In the genomic region with DNA sequence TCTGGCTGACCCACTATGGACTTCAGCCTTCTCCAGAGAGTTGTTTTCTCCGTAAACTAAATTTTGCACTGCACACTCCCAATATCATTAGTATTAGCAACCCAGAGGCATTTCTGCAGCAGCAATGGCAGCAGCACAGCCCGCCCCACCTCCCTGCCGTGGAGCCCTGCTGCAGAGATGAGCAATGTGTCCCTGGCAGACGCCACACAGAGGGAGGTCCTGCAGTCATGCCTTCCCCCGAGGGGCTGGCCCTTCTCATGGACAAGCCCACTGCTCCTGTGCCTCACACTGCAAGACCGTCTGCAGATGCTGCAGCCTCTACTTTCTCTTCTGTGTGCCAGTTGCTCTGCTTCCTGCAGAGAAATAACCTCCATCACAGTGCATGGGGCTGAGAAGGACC, we compare ENCODE assay signal across 2 cellular contexts.
TF ChIP-seq lines count a peak whose summit lies in the region.

No MANE protein-coding gene starts in this region.

TF ChIP-seq in SK-N-SH, 30 proteins besides CTCF, POLR2A, EP300 and RAD21 (continued from another document):
- TF ChIP-seq, protein P1, sequence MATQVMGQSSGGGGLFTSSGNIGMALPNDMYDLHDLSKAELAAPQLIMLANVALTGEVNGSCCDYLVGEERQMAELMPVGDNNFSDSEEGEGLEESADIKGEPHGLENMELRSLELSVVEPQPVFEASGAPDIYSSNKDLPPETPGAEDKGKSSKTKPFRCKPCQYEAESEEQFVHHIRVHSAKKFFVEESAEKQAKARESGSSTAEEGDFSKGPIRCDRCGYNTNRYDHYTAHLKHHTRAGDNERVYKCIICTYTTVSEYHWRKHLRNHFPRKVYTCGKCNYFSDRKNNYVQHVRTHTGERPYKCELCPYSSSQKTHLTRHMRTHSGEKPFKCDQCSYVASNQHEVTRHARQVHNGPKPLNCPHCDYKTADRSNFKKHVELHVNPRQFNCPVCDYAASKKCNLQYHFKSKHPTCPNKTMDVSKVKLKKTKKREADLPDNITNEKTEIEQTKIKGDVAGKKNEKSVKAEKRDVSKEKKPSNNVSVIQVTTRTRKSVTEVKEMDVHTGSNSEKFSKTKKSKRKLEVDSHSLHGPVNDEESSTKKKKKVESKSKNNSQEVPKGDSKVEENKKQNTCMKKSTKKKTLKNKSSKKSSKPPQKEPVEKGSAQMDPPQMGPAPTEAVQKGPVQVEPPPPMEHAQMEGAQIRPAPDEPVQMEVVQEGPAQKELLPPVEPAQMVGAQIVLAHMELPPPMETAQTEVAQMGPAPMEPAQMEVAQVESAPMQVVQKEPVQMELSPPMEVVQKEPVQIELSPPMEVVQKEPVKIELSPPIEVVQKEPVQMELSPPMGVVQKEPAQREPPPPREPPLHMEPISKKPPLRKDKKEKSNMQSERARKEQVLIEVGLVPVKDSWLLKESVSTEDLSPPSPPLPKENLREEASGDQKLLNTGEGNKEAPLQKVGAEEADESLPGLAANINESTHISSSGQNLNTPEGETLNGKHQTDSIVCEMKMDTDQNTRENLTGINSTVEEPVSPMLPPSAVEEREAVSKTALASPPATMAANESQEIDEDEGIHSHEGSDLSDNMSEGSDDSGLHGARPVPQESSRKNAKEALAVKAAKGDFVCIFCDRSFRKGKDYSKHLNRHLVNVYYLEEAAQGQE (IDR thresholded peaks at IDR 0.05; ENCODE audit: low read depth, low read length) = no peak
- TF ChIP-seq, protein P2, sequence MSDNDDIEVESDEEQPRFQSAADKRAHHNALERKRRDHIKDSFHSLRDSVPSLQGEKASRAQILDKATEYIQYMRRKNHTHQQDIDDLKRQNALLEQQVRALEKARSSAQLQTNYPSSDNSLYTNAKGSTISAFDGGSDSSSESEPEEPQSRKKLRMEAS (IDR thresholded peaks at IDR 0.05; ENCODE audit: low read depth) = no peak
- TF ChIP-seq TCF12 (IDR thresholded peaks at IDR 0.05) (no peak), GATA2 (CRISPR knock-in tag; IDR thresholded peaks at IDR 0.05) (no peak), FOXJ3 (CRISPR knock-in tag; IDR thresholded peaks at IDR 0.05) (no peak), MXI1 (IDR thresholded peaks at IDR 0.05; ENCODE audit: low read depth, low read length) (no peak), RXRA (IDR thresholded peaks at IDR 0.05; ENCODE audit: borderline replicate concordance, low read depth) (no peak), EZH2phosphoT487 (IDR thresholded peaks at IDR 0.05; ENCODE audit: borderline replicate concordance, low read depth) (no peak), USF2 (IDR thresholded peaks at IDR 0.05; ENCODE audit: borderline replicate concordance, low read depth, low read length) (no peak)

TF ChIP-seq in SK-N-SH treated with all-trans-retinoic acid at 6 μM for 48 hours, 23 proteins besides CTCF, POLR2A, EP300 and RAD21 (continued from another document):
- TF ChIP-seq POU6F1 (CRISPR knock-in tag; IDR thresholded peaks at IDR 0.05; ENCODE audit: borderline replicate concordance, low read depth) = no peak
